Comparison of ENCODE assay signal across 29 cellular contexts in genomic region chr11:69265911-69266510, GRCh38. TPM values are rescaled to one million over a fixed set of nuclear protein-coding genes. Genes with fewer than 3 reads are reported as not detected.
"Had no signal": no experiment of that assay in that cellular context is flagged by ENCODE, and none has a peak within 500 bp of the region (broad histone marks: within the 10 kb centered on the region; RNA-seq: fewer than 3 reads in every experiment).

No MANE protein-coding gene starts in this region.

- H3K27ac ChIP-seq: coronary artery, esophagus muscularis mucosa, foreskin keratinocyte, gastroesophageal sphincter, heart left ventricle, hepatocyte, left ventricle myocardium inferior, lower lobe of right lung, pancreas, right lobe of liver, stomach, thyroid gland had no signal

- DNase-seq: effector memory CD4-positive, alpha-beta T cell; foreskin keratinocyte; heart left ventricle; left colon; left ventricle myocardium inferior; lower lobe of right lung; naive thymus-derived CD8-positive, alpha-beta T cell; nephron progenitor cell; occipital lobe; pancreas; retina; right lobe of liver; small intestine; stimulated activated CD4-positive, alpha-beta T cell treated with anti-CD3 and anti-CD28 coated beads, Interleukin-12 subunit alpha, Interleukin-12 subunit beta, amount 100 ng/mL, for 4 hours; stimulated activated CD4-positive, alpha-beta T cell treated with anti-CD3 and anti-CD28 coated beads, Interleukin-1b, Interleukin-23, amount 100 ng/mL, for 48 hours; stimulated activated CD4-positive, alpha-beta T cell treated with anti-CD3 and anti-CD28 coated beads, Interleukin-4, amount 100 ng/mL, for 1 hour; stimulated activated CD8-positive, alpha-beta memory T cell treated with anti-CD3 and anti-CD28 coated beads, Interleukin-4, amount 100 ng/mL, for 48 hours; stimulated activated naive CD4-positive, alpha-beta T cell; stomach; thyroid gland; trophoblast cell had no signal

- H3K36me3 ChIP-seq: esophagus muscularis mucosa, gastroesophageal sphincter, heart left ventricle, left ventricle myocardium inferior, lower lobe of right lung, pancreas, right lobe of liver, stomach, thyroid gland had no signal

- H2AFZ ChIP-seq: hepatocyte had no signal

- H3K4me3 ChIP-seq: coronary artery, esophagus muscularis mucosa, gastroesophageal sphincter, heart left ventricle, hepatocyte, left ventricle myocardium inferior, lower lobe of right lung, pancreas, right lobe of liver, stomach, thyroid gland had no signal

- ATAC-seq: foreskin keratinocyte; gastroesophageal sphincter; heart left ventricle; lower lobe of right lung; naive thymus-derived CD8-positive, alpha-beta T cell; right lobe of liver had no signal

- H3K27me3 ChIP-seq: heart left ventricle, hepatocyte, pancreas, right lobe of liver, thyroid gland had no signal

- H3K27ac Mint-ChIP-seq: naive thymus-derived CD8-positive, alpha-beta T cell; nephron progenitor cell had no signal

- H3K4me1 ChIP-seq: foreskin keratinocyte, pancreas, right lobe of liver had no signal

- H3K4me3 Mint-ChIP-seq: naive thymus-derived CD8-positive, alpha-beta T cell; nephron progenitor cell had no signal

- H3K4me2 ChIP-seq: hepatocyte had no signal

- H3K9me3 ChIP-seq: esophagus muscularis mucosa, gastroesophageal sphincter, heart left ventricle, left ventricle myocardium inferior, lower lobe of right lung, pancreas, right lobe of liver, stomach, thyroid gland had no signal

RNA-seq across cellular contexts. Expression of gene MYEOV, which starts 27.9 kb away (rescaled TPM):
- total RNA-seq: dermis blood vessel endothelial cell; esophagus muscularis mucosa; gastroesophageal sphincter; hepatocyte; left ventricle myocardium inferior; myocyte; naive thymus-derived CD8-positive, alpha-beta T cell; occipital lobe; temporal lobe; urinary bladder had no signal
- polyA plus RNA-seq: hepatocyte; naive thymus-derived CD8-positive, alpha-beta T cell had no signal
